In genomic region chr6:155583997-155584396, GRCh38 we compare ENCODE assay signal across 19 cellular contexts.
DNase-seq lines count a peak whose midpoint lies in the region; ATAC-seq and TF ChIP-seq lines count a peak whose summit lies in the region.
"Had no signal": no experiment of that assay in that cellular context is flagged by ENCODE, and none has a peak within 500 bp of the region (broad histone marks: within the 10 kb centered on the region; RNA-seq: fewer than 3 reads in every experiment).

No MANE protein-coding gene starts in this region.

- H3K4me3 ChIP-seq in GM12864 (ENCODE audit: low read depth, low read length) (no peak overlapping the region), fibroblast of villous mesenchyme (ENCODE audit: low read depth, low read length) (no peak overlapping the region)
- H3K4me3 ChIP-seq: SK-N-MC had no signal

- ATAC-seq in GM19351 (IDR thresholded peaks at IDR 0.05; ENCODE audit: unreplicated experiment) (peak; percentile 64), HG03432 (IDR thresholded peaks at IDR 0.05; ENCODE audit: unreplicated experiment) (peak; percentile 68), left cardiac atrium (no peak)
- ATAC-seq: T-cell had no signal

- DNase-seq in GM12864 (ENCODE audit: low read depth): peak; percentile 22
- DNase-seq in fibroblast of villous mesenchyme (ENCODE audit: low read depth): peak; percentile 19
- DNase-seq in activated effector memory CD4-positive, alpha-beta T cell treated with anti-CD3 and anti-CD28 coated beads, Interleukin-2, amount 50 U/mL, for 16 hours: no peak
- no peak for DNase-seq in left cardiac atrium
- DNase-seq in DMS53 treated with DMSO at 0.1 percent for 48 hours (lab: John Stamatoyannopoulos, UW; ENCODE audit: unreplicated experiment): no peak
- DNase-seq in NOMO-1 treated with DMSO at 0.1 percent for 48 hours (lab: John Stamatoyannopoulos, UW; ENCODE audit: unreplicated experiment): no peak
- DNase-seq: AML-193; Calu3; CD4-positive, CD25-positive, alpha-beta regulatory T cell; DND-41; GDM1; HFFc6; NCI-H1048; NCI-H2107; NCI-H69; T-cell had no signal

- TF ChIP-seq CTCF in GM12864 (IDR thresholded peaks at IDR 0.05; ENCODE audit: low read depth, low read length, missing control alignments): no peak
- TF ChIP-seq CTCF in fibroblast of villous mesenchyme (IDR thresholded peaks at IDR 0.05; ENCODE audit: insufficient read depth, low read depth, low read length): no peak

- intact Hi-C loops in left cardiac atrium (cut with DNase I): no loop called here

Comparison
In these comparisons a context has a peak if more than half of its experiments do, and no peak if none do; other contexts are left out.
1. DNase-seq: peak in GM12864 (single experiment) and fibroblast of villous mesenchyme (single experiment); none in activated effector memory CD4-positive, alpha-beta T cell treated with anti-CD3 and anti-CD28 coated beads, Interleukin-2, amount 50 U/mL, for 16 hours (single experiment), left cardiac atrium (single experiment), DMS53 treated with DMSO at 0.1 percent for 48 hours (single experiment) and NOMO-1 treated with DMSO at 0.1 percent for 48 hours (single experiment).
2. ATAC-seq: peak in GM19351 (single experiment) and HG03432 (single experiment); none in left cardiac atrium (0 of 2).